26 cellular contexts compared by ENCODE assay signal in the genomic region with DNA sequence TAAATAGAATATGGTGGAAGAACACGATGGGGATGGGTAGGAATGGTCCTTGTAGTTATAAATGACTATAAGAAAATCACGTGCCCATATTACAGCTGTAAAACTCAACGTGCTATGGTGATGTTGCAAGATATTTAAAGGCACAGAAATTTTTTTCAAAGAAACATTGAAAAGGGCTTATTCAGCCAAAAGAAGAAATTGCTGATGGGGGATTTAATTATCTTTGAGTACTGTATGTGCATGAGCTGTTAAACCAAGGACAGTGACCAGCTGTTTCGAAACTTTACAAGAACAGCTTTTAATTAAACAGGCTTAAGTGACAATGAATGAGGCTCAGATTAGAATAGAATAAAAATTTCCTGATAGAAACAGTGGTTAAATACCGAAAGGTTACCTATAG.
"Had no signal": no experiment of that assay in that cellular context is flagged by ENCODE, and none has a peak within 500 bp of the region (broad histone marks: within the 10 kb centered on the region; RNA-seq: fewer than 3 reads in every experiment).

No MANE protein-coding gene starts in this region.

- DNase-seq: dermis blood vessel endothelial cell; effector memory CD4-positive, alpha-beta T cell; erythroblast; hypothalamus; immature natural killer cell; left lung; mesendoderm; midbrain; naive thymus-derived CD4-positive, alpha-beta T cell; nephron progenitor cell; nucleus accumbens; sigmoid colon; stimulated activated CD4-positive, alpha-beta T cell treated with anti-CD3 and anti-CD28 coated beads, Interleukin-2, amount 100 ng/mL, for 24 hours; stimulated activated CD4-positive, alpha-beta T cell treated with anti-CD3 and anti-CD28 coated beads, Interleukin-4, amount 100 ng/mL, for 24 hours; stimulated activated naive CD4-positive, alpha-beta T cell treated with Interleukin-2 at 50 U/mL for 16 hours; stomach; thyroid gland; trophoblast cell had no signal

- FAIRE-seq: endometrium, frontal cortex, keratinocyte had no signal

- H3K4me1 ChIP-seq: left lung, prostate gland, right atrium auricular region, sigmoid colon, stomach, thyroid gland, vagina had no signal

- H3K27me3 ChIP-seq: left lung, right atrium auricular region, sigmoid colon, stomach, thyroid gland, vagina had no signal

- H3K9me3 ChIP-seq: left lung, prostate gland, right atrium auricular region, sigmoid colon, stomach, thyroid gland, vagina had no signal

- ATAC-seq: left lung; naive thymus-derived CD4-positive, alpha-beta T cell; stimulated activated effector memory CD8-positive, alpha-beta T cell treated with anti-CD3 and anti-CD28 coated beads, Interleukin-12 subunit alpha, Interleukin-12 subunit beta, amount 100 ng/mL, for 72 hours had no signal

- H3K36me3 ChIP-seq: left lung, prostate gland, right atrium auricular region, sigmoid colon, stomach, thyroid gland, vagina had no signal

- H3K27ac ChIP-seq: coronary artery, left lung, prostate gland, right atrium auricular region, sigmoid colon, stomach, thyroid gland, vagina had no signal

- H3K4me3 ChIP-seq: coronary artery, left lung, prostate gland, right atrium auricular region, sigmoid colon, stomach, thyroid gland, vagina had no signal
